ENCODE assay signal across 1 cellular context in the genomic region with DNA sequence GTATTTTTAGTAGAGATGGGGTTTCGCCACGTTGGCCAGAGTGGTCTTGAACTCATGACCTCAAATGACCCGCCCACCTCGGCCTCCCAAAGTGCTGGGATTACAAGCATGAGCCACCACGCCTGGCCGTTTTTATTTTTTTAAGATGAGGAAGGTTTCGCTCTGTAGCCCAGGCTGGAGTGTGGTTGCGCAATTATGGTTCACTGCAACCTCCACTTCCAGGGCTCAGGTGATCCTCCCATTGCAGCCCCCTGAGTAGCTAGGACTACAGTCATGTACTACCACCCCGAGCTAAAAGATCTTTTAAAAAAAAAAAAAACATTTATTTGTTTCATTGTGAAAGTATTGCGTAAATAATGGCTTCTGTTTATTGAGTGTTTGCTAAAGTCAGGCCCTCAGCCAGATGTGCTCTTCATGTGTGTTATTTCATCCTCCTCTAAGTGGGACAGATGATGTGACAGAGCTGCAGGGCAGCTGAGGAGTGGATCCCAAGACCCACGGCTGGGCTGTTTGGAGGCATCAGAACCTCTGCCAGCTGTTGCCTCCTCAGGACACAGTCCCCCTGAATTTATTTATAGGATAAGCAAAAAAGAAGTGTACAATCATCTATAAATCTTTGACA.
A peak's percentile ranks its signal among the peaks of the same experiment; 100 is the strongest.
TF ChIP-seq lines count a peak whose summit lies in the region.

No MANE protein-coding gene starts in this region.

TF ChIP-seq in IMR-90, 13 proteins besides CTCF, POLR2A, EP300 and RAD21:
- TF ChIP-seq FOS (IDR thresholded peaks at IDR 0.05; ENCODE audit: low read depth, low read length) (no peak), CHD1 (IDR thresholded peaks at IDR 0.05; ENCODE audit: low read depth, low read length) (no peak), RCOR1 (IDR thresholded peaks at IDR 0.05; ENCODE audit: insufficient replicate concordance, low read length) (no peak), CEBPB (IDR thresholded peaks at IDR 0.05; ENCODE audit: low read depth, low read length) (peak; percentile 94), RFX5 (IDR thresholded peaks at IDR 0.05; ENCODE audit: low read depth, low read length) (no peak), NFE2L2 (IDR thresholded peaks at IDR 0.05; ENCODE audit: low read depth, low read length) (no peak), BHLHE40 (IDR thresholded peaks at IDR 0.05; ENCODE audit: low read depth, low read length) (no peak)
- TF ChIP-seq, protein P1, sequence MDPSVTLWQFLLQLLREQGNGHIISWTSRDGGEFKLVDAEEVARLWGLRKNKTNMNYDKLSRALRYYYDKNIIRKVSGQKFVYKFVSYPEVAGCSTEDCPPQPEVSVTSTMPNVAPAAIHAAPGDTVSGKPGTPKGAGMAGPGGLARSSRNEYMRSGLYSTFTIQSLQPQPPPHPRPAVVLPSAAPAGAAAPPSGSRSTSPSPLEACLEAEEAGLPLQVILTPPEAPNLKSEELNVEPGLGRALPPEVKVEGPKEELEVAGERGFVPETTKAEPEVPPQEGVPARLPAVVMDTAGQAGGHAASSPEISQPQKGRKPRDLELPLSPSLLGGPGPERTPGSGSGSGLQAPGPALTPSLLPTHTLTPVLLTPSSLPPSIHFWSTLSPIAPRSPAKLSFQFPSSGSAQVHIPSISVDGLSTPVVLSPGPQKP (IDR thresholded peaks at IDR 0.05; ENCODE audit: borderline replicate concordance, low read depth, low read length) = no peak
